1 cellular context compared by ENCODE assay signal in genomic region chr12:121947966-121948365, GRCh38.
TF ChIP-seq lines count a peak whose summit lies in the region.

No MANE protein-coding gene starts in this region.

TF ChIP-seq in GM23338, 12 proteins besides CTCF, POLR2A, EP300 and RAD21 (continued from another document):
- TF ChIP-seq ZNF114 (CRISPR knock-in tag; IDR thresholded peaks at IDR 0.05) (no peak), ZNF462 (CRISPR knock-in tag; IDR thresholded peaks at IDR 0.05) (no peak), POLR2AphosphoS5 (IDR thresholded peaks at IDR 0.05; ENCODE audit: low read depth) (no peak), EZH2phosphoT487 (IDR thresholded peaks at IDR 0.05; ENCODE audit: unreplicated experiment) (no peak), NANOG (IDR thresholded peaks at IDR 0.05; ENCODE audit: borderline replicate concordance) (no peak), STAT1 (IDR thresholded peaks at IDR 0.05; ENCODE audit: unreplicated experiment) (no peak), CREB1 (CRISPR knock-in tag; IDR thresholded peaks at IDR 0.05; ENCODE audit: low read depth) (no peak), REST (IDR thresholded peaks at IDR 0.05; ENCODE audit: unreplicated experiment) (no peak), EZH2 (IDR thresholded peaks at IDR 0.05; ENCODE audit: low read depth, unreplicated experiment) (no peak), ZNF331 (CRISPR knock-in tag; IDR thresholded peaks at IDR 0.05; ENCODE audit: low read depth) (no peak)
